In genomic region chr21:34936299-34936698, GRCh38 we compare ENCODE assay signal across 10 cellular contexts.
A peak's percentile ranks its signal among the peaks of the same experiment; 100 is the strongest.
DNase-seq lines count a peak whose midpoint lies in the region; ATAC-seq, FAIRE-seq and TF ChIP-seq lines count a peak whose summit lies in the region.
"Had no signal": no experiment of that assay in that cellular context is flagged by ENCODE, and none has a peak within 500 bp of the region (broad histone marks: within the 10 kb centered on the region; RNA-seq: fewer than 3 reads in every experiment).

No MANE protein-coding gene starts in this region.

- TF ChIP-seq RAD21 in K562 (CRISPR knock-in tag; conservative IDR thresholded peaks at IDR 0.05 in 1 of 2, IDR thresholded peaks at IDR 0.05 in 1 of 2), result no peak

- H3K9me1 ChIP-seq in K562 (ENCODE audit: control insufficient read depth, insufficient read depth, low read length), result no peaks in the 10 kb centered on the region

- peaks cover 90% of the 10 kb centered on the region for H3K4me1 Mint-ChIP-seq in activated CD4-positive, alpha-beta T cell treated with anti-CD3 and anti-CD28 coated beads, Interleukin-2, amount 10 ng/mL, durations not matched to agents 7 days and 5 days

- H3K27me3 Mint-ChIP-seq in activated CD4-positive, alpha-beta T cell treated with anti-CD3 and anti-CD28 coated beads, Interleukin-2, amount 10 ng/mL, durations not matched to agents 7 days and 5 days, result no peaks in the 10 kb centered on the region

- TF ChIP-seq CTCF in K562 (IDR thresholded peaks at IDR 0.05 in 2 of 3, conservative IDR thresholded peaks at IDR 0.05 in 1 of 3; ENCODE audit: insufficient read depth in 2 of 3, low read depth in 1 of 3, low read length in 3 of 3) (no peak), GM10266 (IDR thresholded peaks at IDR 0.05; ENCODE audit: control insufficient read depth, insufficient read depth, low read depth, missing control alignments) (no peak)

- no peak for TF ChIP-seq EP300 in K562 (IDR thresholded peaks at IDR 0.05; ENCODE audit: low read length)

- TF ChIP-seq POLR2A in K562 (conservative IDR thresholded peaks at IDR 0.05), result no peak

- no peaks in the 10 kb centered on the region for H3K36me3 ChIP-seq in K562 (ENCODE audit: control insufficient read depth, insufficient read depth, low read length)
- H3K36me3 ChIP-seq: neutrophil, stomach had no signal

- H2AFZ ChIP-seq in K562 (ENCODE audit: low read depth, low read length), result peak overlapping the region; percentile 60

- no peak overlapping the region for H3K9ac ChIP-seq in K562 (ENCODE audit: insufficient read depth in 1 of 2, low read depth in 2 of 2, low read length in 2 of 2)

- 60% methylated on average over 7 of the region's 7 CpGs for WGBS in K562 (ENCODE audit: insufficient coverage, low coverage, missing lambda C conversion rate)

- H3K27me3 ChIP-seq in K562 (ENCODE audit: control insufficient read depth in 2 of 2, insufficient read depth in 2 of 2, low read length in 2 of 2), result no peaks in the 10 kb centered on the region
- H3K27me3 ChIP-seq: neutrophil, stomach had no signal

- no peak for ATAC-seq in K562

- no peak overlapping the region for H3K4me2 ChIP-seq in K562 (ENCODE audit: insufficient read depth, low read length)

- CTCF ChIA-PET in activated CD4-positive, alpha-beta T cell treated with anti-CD3 and anti-CD28 coated beads, Interleukin-2, amount 10 ng/mL, durations not matched to agents 7 days and 5 days (lab: Charles Lee), result interaction anchor here (1.1 to 2.8 kb wide), 5 partner anchors 10 to 47 kb away, joined by 3 to 16 read pairs (median 3); no protein-coding TSS in a partner anchor
- CTCF ChIA-PET in K562 (lab: Yijun Ruan, JAX; ENCODE audit: low intra/inter-chr PET ratio), result no interaction called here

- peaks cover 33% of the 10 kb centered on the region for H3K36me3 Mint-ChIP-seq in activated CD4-positive, alpha-beta T cell treated with anti-CD3 and anti-CD28 coated beads, Interleukin-2, amount 10 ng/mL, durations not matched to agents 7 days and 5 days (ENCODE audit: low read depth)

- in situ Hi-C loops in K562 (cut with MboI), result no loop called here

- H3K27ac Mint-ChIP-seq in activated CD4-positive, alpha-beta T cell treated with anti-CD3 and anti-CD28 coated beads, Interleukin-2, amount 10 ng/mL, durations not matched to agents 7 days and 5 days, result peak overlapping the region; percentile 96

- H3K27ac ChIP-seq in K562 (ENCODE audit: extremely low read depth, low read depth, low read length), result no peak overlapping the region

- H3K9me3 ChIP-seq in K562 (replicated peaks; ENCODE audit: control insufficient read depth, insufficient read depth, low read depth, low read length), result no peaks in the 10 kb centered on the region
- H3K9me3 ChIP-seq: neutrophil, stomach had no signal

- DNase-seq in activated CD4-positive, alpha-beta T cell treated with anti-CD3 and anti-CD28 coated beads, Interleukin-2, amount 10 ng/mL, durations not matched to agents 7 days and 5 days, result peak; percentile 40
- DNase-seq in activated CD4-positive, alpha-beta T cell treated with anti-CD3 and anti-CD28 coated beads, Interleukin-2, amount 50 U/mL, for 4 hours, result no peak
- DNase-seq in NCI-H748 treated with DMSO at 0.1 percent for 48 hours (lab: John Stamatoyannopoulos, UW) (peak; percentile 18), K562 (ENCODE audit: extremely low read depth in 1 of 4, low spot score in 3 of 4) (no peak), retina (peak; percentile 30), RPMI8226 (no peak), GM10266 (ENCODE audit: extremely low spot score) (no peak), frontal cortex (ENCODE audit: low spot score in 2 of 2) (no peak)
- DNase-seq: stomach had no signal

- POLR2A ChIA-PET in activated CD4-positive, alpha-beta T cell treated with anti-CD3 and anti-CD28 coated beads, Interleukin-2, amount 10 ng/mL, durations not matched to agents 7 days and 5 days (lab: Charles Lee), result interaction anchor here (0.7 to 0.8 kb wide), 2 partner anchors 111 to 986 kb away, joined by 3 to 5 read pairs; no protein-coding TSS in a partner anchor
- POLR2A ChIA-PET in K562 (lab: Yijun Ruan, JAX), result interaction anchor here (0.7 to 1.6 kb wide), 5 partner anchors 9 to 47 kb away, joined by 3 to 6 read pairs (median 4); no protein-coding TSS in a partner anchor

- no peaks in the 10 kb centered on the region for H4K20me1 ChIP-seq in K562 (replicated peaks; ENCODE audit: control insufficient read depth, insufficient read depth, low read length)

- no peak overlapping the region for H3K4me3 ChIP-seq in K562
- H3K4me3 ChIP-seq: stomach had no signal

- intact Hi-C loops in K562 (cut with micrococcal nuclease), result no loop called here

- peaks cover 3% of the 10 kb centered on the region for H3K9me3 Mint-ChIP-seq in activated CD4-positive, alpha-beta T cell treated with anti-CD3 and anti-CD28 coated beads, Interleukin-2, amount 10 ng/mL, durations not matched to agents 7 days and 5 days

- BruUV-seq in K562 (replicated peaks; lab: Mats Ljungman, UMichigan), result no TSS peak

- no peaks in the 10 kb centered on the region for H3K79me2 ChIP-seq in K562 (ENCODE audit: control insufficient read depth, insufficient read depth, low read length)

- peak overlapping the region; percentile 53 for H3K4me3 Mint-ChIP-seq in activated CD4-positive, alpha-beta T cell treated with anti-CD3 and anti-CD28 coated beads, Interleukin-2, amount 10 ng/mL, durations not matched to agents 7 days and 5 days

- H3K4me1 ChIP-seq in K562 (replicated peaks in 1 of 2; ENCODE audit: control insufficient read depth in 2 of 2, insufficient read depth in 2 of 2, low read length in 2 of 2), result peaks cover 4 to 37% of the 10 kb centered on the region in 2 experiments

- no peak for FAIRE-seq in K562 (lab: Jason Lieb, UNC)
- FAIRE-seq in frontal cortex (lab: Jason Lieb, UNC), result no peak

TF ChIP-seq in K562, 482 proteins besides CTCF, POLR2A, EP300 and RAD21:
- no peak for TF ChIP-seq ESRRA (IDR thresholded peaks at IDR 0.05; ENCODE audit: borderline replicate concordance, low read depth)
- TF ChIP-seq XRCC4 (IDR thresholded peaks at IDR 0.05; ENCODE audit: extremely low read depth, insufficient read depth, insufficient read length), result no peak
- TF ChIP-seq ZBTB8A (IDR thresholded peaks at IDR 0.05; ENCODE audit: partially characterized antibody), result no peak
- TF ChIP-seq RBM39 (optimal IDR thresholded peaks at IDR 0.05; ENCODE audit: low read depth, low read length), result no peak
- TF ChIP-seq RBBP5 (IDR thresholded peaks at IDR 0.05; ENCODE audit: borderline replicate concordance, insufficient read depth, low read length, poor library complexity, severe bottlenecking), result no peak
- no peak for TF ChIP-seq ZNF121 (CRISPR knock-in tag; conservative IDR thresholded peaks at IDR 0.05)
- no peak for TF ChIP-seq NRF1 (conservative IDR thresholded peaks at IDR 0.05 in 1 of 2, IDR thresholded peaks at IDR 0.05 in 1 of 2)
- no peak for TF ChIP-seq TAF15 (IDR thresholded peaks at IDR 0.05; ENCODE audit: low read depth, low read length)
- TF ChIP-seq NR2F6 (CRISPR knock-in tag; IDR thresholded peaks at IDR 0.05), result no peak
- TF ChIP-seq CBFB (CRISPR knock-in tag; IDR thresholded peaks at IDR 0.05), result no peak
- TF ChIP-seq PCBP1 (IDR thresholded peaks at IDR 0.05; ENCODE audit: low read depth, low read length, poor library complexity, severe bottlenecking), result no peak
- no peak for TF ChIP-seq ZNF778 (CRISPR knock-in tag; IDR thresholded peaks at IDR 0.05)
- TF ChIP-seq ZNF431 (CRISPR knock-in tag; IDR thresholded peaks at IDR 0.05), result no peak
- TF ChIP-seq FOXP1 (CRISPR knock-in tag; IDR thresholded peaks at IDR 0.05), result no peak
- TF ChIP-seq, protein P1, sequence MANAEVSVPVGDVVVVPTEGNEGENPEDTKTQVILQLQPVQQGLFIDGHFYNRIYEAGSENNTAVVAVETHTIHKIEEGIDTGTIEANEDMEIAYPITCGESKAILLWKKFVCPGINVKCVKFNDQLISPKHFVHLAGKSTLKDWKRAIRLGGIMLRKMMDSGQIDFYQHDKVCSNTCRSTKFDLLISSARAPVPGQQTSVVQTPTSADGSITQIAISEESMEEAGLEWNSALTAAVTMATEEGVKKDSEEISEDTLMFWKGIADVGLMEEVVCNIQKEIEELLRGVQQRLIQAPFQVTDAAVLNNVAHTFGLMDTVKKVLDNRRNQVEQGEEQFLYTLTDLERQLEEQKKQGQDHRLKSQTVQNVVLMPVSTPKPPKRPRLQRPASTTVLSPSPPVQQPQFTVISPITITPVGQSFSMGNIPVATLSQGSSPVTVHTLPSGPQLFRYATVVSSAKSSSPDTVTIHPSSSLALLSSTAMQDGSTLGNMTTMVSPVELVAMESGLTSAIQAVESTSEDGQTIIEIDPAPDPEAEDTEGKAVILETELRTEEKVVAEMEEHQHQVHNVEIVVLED (CRISPR knock-in tag; IDR thresholded peaks at IDR 0.05), result no peak
- TF ChIP-seq MCM5 (IDR thresholded peaks at IDR 0.05; ENCODE audit: low read depth), result no peak
- TF ChIP-seq HIVEP1 (CRISPR knock-in tag; IDR thresholded peaks at IDR 0.05), result no peak
- TF ChIP-seq SLC30A9 (CRISPR knock-in tag; IDR thresholded peaks at IDR 0.05), result no peak
- no peak for TF ChIP-seq RAD51 (IDR thresholded peaks at IDR 0.05; ENCODE audit: borderline replicate concordance, low read depth)
TF ChIP-seq in K562: peak in this region for 0.

Comparison
In these comparisons a context has a peak if more than half of its experiments do, and no peak if none do; other contexts are left out.
1. DNase-seq: peak in activated CD4-positive, alpha-beta T cell treated with anti-CD3 and anti-CD28 coated beads, Interleukin-2, amount 10 ng/mL, durations not matched to agents 7 days and 5 days (single experiment), NCI-H748 treated with DMSO at 0.1 percent for 48 hours (single experiment) and retina (single experiment); none in activated CD4-positive, alpha-beta T cell treated with anti-CD3 and anti-CD28 coated beads, Interleukin-2, amount 50 U/mL, for 4 hours (0 of 2), K562 (0 of 4), RPMI8226 (single experiment), GM10266 (single experiment) and frontal cortex (0 of 2).